18 cellular contexts compared by ENCODE assay signal in the genomic region with DNA sequence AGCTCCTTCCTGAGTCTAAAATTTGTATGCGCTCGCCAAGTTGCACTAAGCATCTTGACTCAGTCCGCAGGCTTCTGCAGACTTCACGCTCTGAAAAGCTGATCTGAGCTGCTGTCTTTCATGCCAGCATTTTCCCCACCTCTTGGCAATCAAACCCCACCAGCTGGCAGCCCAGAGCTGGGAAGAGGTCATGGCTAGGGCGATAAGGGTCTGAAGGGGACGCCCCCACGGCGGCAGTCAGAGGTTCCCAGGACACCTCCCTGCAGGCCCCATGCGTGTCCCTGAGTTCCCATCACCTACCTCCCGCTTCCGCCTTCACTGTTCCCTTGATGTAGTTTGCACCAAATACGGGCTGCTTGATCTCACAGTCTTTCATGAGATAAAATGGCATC. TPM values are rescaled to one million over a fixed set of nuclear protein-coding genes. Genes with fewer than 3 reads are reported as not detected.
DNase-seq lines count a peak whose midpoint lies in the region; ATAC-seq and TF ChIP-seq lines count a peak whose summit lies in the region.
"Had no signal": no experiment of that assay in that cellular context is flagged by ENCODE, and none has a peak within 500 bp of the region (broad histone marks: within the 10 kb centered on the region; RNA-seq: fewer than 3 reads in every experiment).

No MANE protein-coding gene starts in this region.

- no peak overlapping the region for H3K4me3 ChIP-seq in mammary epithelial cell (replicated peaks in 1 of 3; ENCODE audit: insufficient read depth in 1 of 3, low read depth in 2 of 3, low read length in 3 of 3)
- H3K4me3 ChIP-seq in osteoblast (ENCODE audit: insufficient read depth, low read length): no peak overlapping the region
- no peak overlapping the region for H3K4me3 ChIP-seq in upper lobe of left lung
- H3K4me3 ChIP-seq: BLaER1 treated with 17β-estradiol and CSF1 and Interleukin-3, amounts not matched to agents 10 nM and 100 nM had no signal

- no peak overlapping the region for H3K4me3 Mint-ChIP-seq in MCF 10A (ENCODE audit: unreplicated experiment)
- H3K4me3 Mint-ChIP-seq: activated naive CD4-positive, alpha-beta T cell treated with anti-CD3 and anti-CD28 coated beads for 36 hours; T-helper 2 cell treated with Interferon-gamma antibody and Interleukin-4, amounts not matched to agents 5 μg/mL and 100 μg/mL, for 36 hours had no signal

- no peak overlapping the region for H3K9ac ChIP-seq in mammary epithelial cell (ENCODE audit: insufficient read depth, low read length)

- TF ChIP-seq EP300 in upper lobe of left lung (IDR thresholded peaks at IDR 0.05): no peak

- dilution Hi-C loops in mammary epithelial cell (cut with HindIII; ENCODE audit: low sequenced_read_pairs): loop anchor here (10.0 kb wide), 2 partner anchors 64 to 124 kb away; partner anchors contain the start of genes ITGB4 and UNK

- peak overlapping the region; percentile 19 for H3K27ac Mint-ChIP-seq in MCF 10A (ENCODE audit: low read depth, unreplicated experiment)
- H3K27ac Mint-ChIP-seq: T-helper 2 cell treated with Interferon-gamma antibody and Interleukin-4, amounts not matched to agents 5 μg/mL and 100 μg/mL, for 36 hours had no signal

- intact Hi-C loops in MCF 10A (cut with micrococcal nuclease): loop anchor here (2.0 kb wide), 1 partner anchor 76 kb away; no protein-coding TSS in a partner anchor
- intact Hi-C loops in mammary epithelial cell (cut with micrococcal nuclease): no loop called here

- TF ChIP-seq CTCF in MCF 10A (IDR thresholded peaks at IDR 0.05; ENCODE audit: unreplicated experiment) (no peak), mammary epithelial cell (conservative IDR thresholded peaks at IDR 0.05 in 1 of 2, IDR thresholded peaks at IDR 0.05 in 1 of 2; ENCODE audit: extremely low read depth in 1 of 2, insufficient read depth in 1 of 2, low read depth in 1 of 2, low read length in 2 of 2) (no peak), osteoblast (IDR thresholded peaks at IDR 0.05; ENCODE audit: extremely low read depth, low read depth, low read length) (no peak), upper lobe of left lung (IDR thresholded peaks at IDR 0.05) (no peak)

- H3K9me3 Mint-ChIP-seq in MCF 10A (ENCODE audit: unreplicated experiment): no peaks in the 10 kb centered on the region
- H3K9me3 Mint-ChIP-seq: activated naive CD4-positive, alpha-beta T cell treated with anti-CD3 and anti-CD28 coated beads for 36 hours; T-helper 2 cell treated with Interferon-gamma antibody and Interleukin-4, amounts not matched to agents 5 μg/mL and 100 μg/mL, for 36 hours had no signal

- H4K20me1 ChIP-seq in mammary epithelial cell (ENCODE audit: insufficient read depth, low read length) (no peaks in the 10 kb centered on the region), osteoblast (ENCODE audit: insufficient read depth, low read length) (peaks cover 6% of the 10 kb centered on the region)

- no peaks in the 10 kb centered on the region for H3K27me3 Mint-ChIP-seq in MCF 10A (ENCODE audit: insufficient read depth, unreplicated experiment)

- peak; percentile 31 for TF ChIP-seq POLR2A in erythroblast (IDR thresholded peaks at IDR 0.05; ENCODE audit: low read length)
- TF ChIP-seq POLR2A in upper lobe of left lung (IDR thresholded peaks at IDR 0.05): no peak

- H3K36me3 Mint-ChIP-seq in MCF 10A (ENCODE audit: insufficient read depth, unreplicated experiment): peaks cover 83% of the 10 kb centered on the region

- no peak for ATAC-seq in upper lobe of left lung (ENCODE audit: low FRiP score in 2 of 2)
- no peak for ATAC-seq in GM19324 (IDR thresholded peaks at IDR 0.05; ENCODE audit: low FRiP score, unreplicated experiment)
- ATAC-seq in GM18861 (IDR thresholded peaks at IDR 0.05; ENCODE audit: unreplicated experiment): no peak
- ATAC-seq in GM19452 (IDR thresholded peaks at IDR 0.05; ENCODE audit: unreplicated experiment): no peak
- ATAC-seq: stimulated activated naive CD8-positive, alpha-beta T cell treated with anti-CD3 and anti-CD28 coated beads, Interleukin-15, Interleukin-2, amounts not matched to agents 100 U/mL and 50 U/mL, for 24 hours had no signal

- H3K9me3 ChIP-seq in mammary epithelial cell (replicated peaks; ENCODE audit: insufficient read depth, low read length) (no peaks in the 10 kb centered on the region), osteoblast (ENCODE audit: low read depth, low read length) (no peaks in the 10 kb centered on the region), upper lobe of left lung (no peaks in the 10 kb centered on the region)
- H3K9me3 ChIP-seq: BLaER1 treated with 17β-estradiol and CSF1 and Interleukin-3, amounts not matched to agents 10 nM and 100 nM had no signal

- H3K27ac ChIP-seq in mammary epithelial cell (ENCODE audit: insufficient read depth, low read depth, low read length) (no peak overlapping the region), osteoblast (ENCODE audit: low read depth, low read length) (no peak overlapping the region), upper lobe of left lung (peak overlapping the region in 3 of 4 donors; percentile 93 to 96 (median 95))

- BruUV-seq in MCF 10A (replicated peaks; lab: Mats Ljungman, UMichigan): no TSS peak
- no TSS peak for BruUV-seq in mammary epithelial cell (replicated peaks; lab: Mats Ljungman, UMichigan)

- H3K4me1 ChIP-seq in mammary epithelial cell (ENCODE audit: insufficient read depth, low read length) (peaks cover 34% of the 10 kb centered on the region), osteoblast (ENCODE audit: insufficient read depth, low read length) (peaks cover 14% of the 10 kb centered on the region), upper lobe of left lung (peaks cover 67 to 73% (median 69%) of the 10 kb centered on the region in 4 donors)

- peaks cover 16% of the 10 kb centered on the region for H3K79me2 ChIP-seq in mammary epithelial cell (ENCODE audit: insufficient read depth, low read length)
- H3K79me2 ChIP-seq in osteoblast (ENCODE audit: insufficient read depth, low read length): peaks cover 19% of the 10 kb centered on the region

- peaks cover 25% of the 10 kb centered on the region for H3K4me1 Mint-ChIP-seq in MCF 10A (ENCODE audit: insufficient read depth, unreplicated experiment)

- DNase-seq in MCF 10A (ENCODE audit: unreplicated experiment) (no peak), mammary epithelial cell (no peak), erythroblast (lab: John Stamatoyannopoulos, UW) (peak; percentile 85 to 89), osteoblast (ENCODE audit: insufficient read length, low spot score, missing footprints) (peak; percentile 77), upper lobe of left lung (no peak)
- DNase-seq: 8988T; activated naive CD4-positive, alpha-beta T cell treated with anti-CD3 and anti-CD28 coated beads for 36 hours; foreskin fibroblast; NCI-H1417 treated with DMSO at 0.1 percent for 48 hours; NCI-H226; SHP77 treated with DMSO at 0.1 percent for 48 hours; stimulated activated CD4-positive, alpha-beta T cell treated with anti-CD3 and anti-CD28 coated beads, Interleukin-12 subunit alpha, Interleukin-12 subunit beta, amount 100 ng/mL, for 4 hours; stimulated activated naive CD8-positive, alpha-beta T cell treated with anti-CD3 and anti-CD28 coated beads, Interleukin-15, Interleukin-2, amounts not matched to agents 100 U/mL and 50 U/mL, for 24 hours had no signal

- H3K36me3 ChIP-seq in mammary epithelial cell (ENCODE audit: insufficient read depth, low read length) (peaks cover 17% of the 10 kb centered on the region), osteoblast (ENCODE audit: insufficient read depth, low read length) (peaks cover 55% of the 10 kb centered on the region), upper lobe of left lung (peaks cover 41 to 69% (median 58%) of the 10 kb centered on the region in 4 donors)

- 69% methylated on average over 10 of the region's 12 CpGs for WGBS in mammary epithelial cell (ENCODE audit: low coverage, missing lambda C conversion rate)
- 89 to 90% methylated on average over 12 of the region's 12 CpGs for WGBS in upper lobe of left lung, 2 donors

- CTCF ChIA-PET in MCF 10A (lab: Yijun Ruan, JAX): interaction anchor here (0.6 to 2.2 kb wide), 8 partner anchors 8 to 257 kb away, joined by 3 to 9 read pairs (median 5); no protein-coding TSS in a partner anchor
- CTCF ChIA-PET in mammary epithelial cell (lab: Charles Lee; ENCODE audit: low non-redundant PET): no interaction called here

- no peak overlapping the region for H3K4me2 ChIP-seq in mammary epithelial cell (ENCODE audit: insufficient read depth, low read depth, low read length)
- no peak overlapping the region for H3K4me2 ChIP-seq in osteoblast (ENCODE audit: insufficient read depth, low read length)

- in situ Hi-C loops in mammary epithelial cell (cut with MboI; ENCODE audit: low sequenced_read_pairs in 2 of 2): no loop called here

- H3K27me3 ChIP-seq in mammary epithelial cell (ENCODE audit: insufficient read depth, low read length) (no peaks in the 10 kb centered on the region), osteoblast (ENCODE audit: insufficient read depth, low read length) (no peaks in the 10 kb centered on the region), upper lobe of left lung (no peaks in the 10 kb centered on the region)
- H3K27me3 ChIP-seq: BLaER1 treated with 17β-estradiol and CSF1 and Interleukin-3, amounts not matched to agents 10 nM and 100 nM had no signal

- H2AFZ ChIP-seq in mammary epithelial cell (ENCODE audit: low read depth, low read length): no peak overlapping the region
- no peak overlapping the region for H2AFZ ChIP-seq in osteoblast (ENCODE audit: low read length)

- POLR2A ChIA-PET in MCF 10A (lab: Yijun Ruan, JAX): interaction anchor here (1.4 kb wide), 1 partner anchor 85 kb away, joined by 4 read pairs; the partner anchor contains the start of gene GALK1

RNA-seq across cellular contexts. Expression of gene UNC13D, which starts 5.1 kb away (rescaled TPM):
- total RNA-seq in MCF 10A (2022) (3.5 and 7.6 TPM in 2 replicates), mammary epithelial cell (1 to 10 TPM; 4.8 to 5.8 TPM), osteoblast (1.1 and 2.1 TPM in 2 replicates), upper lobe of left lung (100 to 1,000 TPM in 4 of 6 donors, 10 to 100 TPM in 2; 38.0 to 243 (median 123) TPM)
- 1.3 TPM for polyA plus RNA-seq in mammary epithelial cell
- polyA minus RNA-seq in mammary epithelial cell: 1.8 TPM

RNA-seq across cellular contexts. Expression of gene WBP2, which starts 5.8 kb away (rescaled TPM):
- total RNA-seq in MCF 10A (2022) (55.7 and 97.9 TPM in 2 replicates), mammary epithelial cell (10 to 100 TPM; 50.2 to 88.0 TPM), osteoblast (31.1 and 38.3 TPM in 2 replicates), upper lobe of left lung (100 to 1,000 TPM in 2 of 6 donors, 10 to 100 TPM in 4; 70.1 to 183 (median 87.8) TPM)
- polyA plus RNA-seq in mammary epithelial cell: 42.7 TPM
- polyA minus RNA-seq in mammary epithelial cell: 117 TPM

RNA-seq across cellular contexts. Expression of gene TRIM47, which starts 29.1 kb away (rescaled TPM):
- total RNA-seq in MCF 10A (2022) (23.6 and 25.7 TPM in 2 replicates), mammary epithelial cell (10 to 100 TPM; 49.3 to 54.8 TPM), osteoblast (21.7 and 22.4 TPM in 2 replicates), upper lobe of left lung (10 to 100 TPM; 20.1 to 55.6 (median 33.3) TPM)
- 33.5 TPM for polyA plus RNA-seq in mammary epithelial cell
- 44.0 TPM for polyA minus RNA-seq in mammary epithelial cell

RNA-seq across cellular contexts. Expression of gene TRIM65, which starts 47.5 kb away (rescaled TPM):
- total RNA-seq in MCF 10A (2022) (15.9 and 17.4 TPM in 2 replicates), mammary epithelial cell (10 to 100 TPM; 19.3 to 20.2 TPM), osteoblast (22.8 and 23.3 TPM in 2 replicates), upper lobe of left lung (10 to 100 TPM; 23.4 to 35.1 (median 28.2) TPM)
- 6.8 TPM for polyA plus RNA-seq in mammary epithelial cell
- 25.9 TPM for polyA minus RNA-seq in mammary epithelial cell

RNA-seq across cellular contexts. Expression of gene MRPL38, which starts 55.4 kb away (rescaled TPM):
- total RNA-seq in MCF 10A (2022) (97.9 and 111 TPM in 2 replicates), mammary epithelial cell (10 to 100 TPM; 24.0 to 67.6 TPM), osteoblast (36.6 and 37.1 TPM in 2 replicates), upper lobe of left lung (100 to 1,000 TPM in 1 of 6 donors, 10 to 100 TPM in 5; 35.4 to 115 (median 77.0) TPM)
- 46.3 TPM for polyA plus RNA-seq in mammary epithelial cell
- polyA minus RNA-seq in mammary epithelial cell: 29.7 TPM

Comparison
In these comparisons a context has a peak if more than half of its experiments do, and no peak if none do; other contexts are left out.
1. DNase-seq: peak in erythroblast (2 of 2) and osteoblast (single experiment); none in MCF 10A (single experiment), mammary epithelial cell (single experiment) and upper lobe of left lung (0 of 2).
2. H3K27ac ChIP-seq: peak in upper lobe of left lung (3 of 4); none in mammary epithelial cell (single experiment) and osteoblast (single experiment).